15 cellular contexts compared by ENCODE assay signal in genomic region chr15:74297867-74298266, GRCh38.
"Had no signal": no experiment of that assay in that cellular context is flagged by ENCODE, and none has a peak within 500 bp of the region (broad histone marks: within the 10 kb centered on the region; RNA-seq: fewer than 3 reads in every experiment).

No MANE protein-coding gene starts in this region.

- H3K4me1 ChIP-seq: esophagus squamous epithelium, foreskin keratinocyte, lower lobe of right lung, psoas muscle had no signal

- H3K4me3 ChIP-seq: esophagus squamous epithelium, left ventricle myocardium inferior, lower lobe of right lung, psoas muscle, skin epidermis had no signal

- H3K36me3 ChIP-seq: esophagus squamous epithelium, left ventricle myocardium inferior, lower lobe of right lung, neutrophil had no signal

- H3K9me3 ChIP-seq: esophagus squamous epithelium, left ventricle myocardium inferior, lower lobe of right lung, neutrophil, psoas muscle had no signal

- ATAC-seq: foreskin keratinocyte; lower lobe of right lung; natural killer cell treated with Interleukin-12 subunit alpha and Interleukin-12 subunit beta and Interleukin-15 and Interleukin-18, amount 100 ng/mL, for 72 hours; psoas muscle; sciatic nerve had no signal

- H3K27ac ChIP-seq: esophagus squamous epithelium, foreskin keratinocyte, left ventricle myocardium inferior, lower lobe of right lung, neutrophil, psoas muscle, skin epidermis had no signal

- DNase-seq: esophagus squamous epithelium; immature natural killer cell; left ventricle myocardium inferior; lower lobe of right lung; mesenchymal stem cell; midbrain; retina; stimulated activated CD4-positive, alpha-beta T cell treated with anti-CD3 and anti-CD28 coated beads, Interleukin-12 subunit alpha, Interleukin-12 subunit beta, amount 100 ng/mL, for 4 hours; stimulated activated naive CD4-positive, alpha-beta T cell treated with Interleukin-2 at 50 U/mL for 16 hours had no signal
